ENCODE assay signal across 8 cellular contexts in genomic region chr7:38359081-38359601, GRCh38.
DNase-seq lines count a peak whose midpoint lies in the region; ATAC-seq and TF ChIP-seq lines count a peak whose summit lies in the region.
"Not testable (repeated sequence)": the region's sequence is repeated elsewhere in the genome, so short reads cannot be mapped to it uniquely, and the experiment has no call there.

No MANE protein-coding gene starts in this region.

- H3K27ac Mint-ChIP-seq in MCF 10A (ENCODE audit: low read depth, unreplicated experiment), result not testable (repeated sequence)

- intact Hi-C loops in MCF 10A (cut with micrococcal nuclease); left lung (cut with DNase I): not testable (repeated sequence)

- H3K36me3 Mint-ChIP-seq in MCF 10A (ENCODE audit: insufficient read depth, unreplicated experiment), result not testable (repeated sequence)

- peak overlapping the region; percentile 16 to 70 (median 61); a peak in 18 of 20 replicates for H3K4me3 ChIP-seq in BLaER1 treated with 17β-estradiol and CSF1 and Interleukin-3, amounts not matched to agents 10 nM and 100 nM
- peak overlapping the region in 1 of 2 donors; percentile 26 for H3K4me3 ChIP-seq in left lung

- not testable (repeated sequence) for H3K27me3 ChIP-seq in BLaER1 treated with 17β-estradiol and CSF1 and Interleukin-3, amounts not matched to agents 10 nM and 100 nM; left lung

- not testable (repeated sequence) for H3K4me1 Mint-ChIP-seq in MCF 10A (ENCODE audit: insufficient read depth, unreplicated experiment)

- POLR2A ChIA-PET in MCF 10A (lab: Yijun Ruan, JAX), result not testable (repeated sequence)

- not testable (repeated sequence) for BruUV-seq in MCF 10A (replicated peaks; lab: Mats Ljungman, UMichigan)

- H3K4me2 ChIP-seq in BLaER1 treated with 17β-estradiol and CSF1 and Interleukin-3, amounts not matched to agents 10 nM and 100 nM, result peak overlapping the region; percentile 67 to 92 (median 83)

- not testable (repeated sequence) for H3K9me3 ChIP-seq in BLaER1 treated with 17β-estradiol and CSF1 and Interleukin-3, amounts not matched to agents 10 nM and 100 nM (replicated peaks in 1 of 11); left lung

- H3K27me3 Mint-ChIP-seq in MCF 10A (ENCODE audit: insufficient read depth, unreplicated experiment), result not testable (repeated sequence)

- peak overlapping the region; percentile 20 to 95 (median 83); a peak in 21 of 22 replicates for H3K27ac ChIP-seq in BLaER1 treated with 17β-estradiol and CSF1 and Interleukin-3, amounts not matched to agents 10 nM and 100 nM
- H3K27ac ChIP-seq in left lung, result peak overlapping the region in 1 of 2 donors; percentile 73

- not testable (repeated sequence) for H4K20me1 ChIP-seq in BLaER1 treated with 17β-estradiol and CSF1 and Interleukin-3, amounts not matched to agents 10 nM and 100 nM

- DNase-seq in NCI-H1436 (lab: John Stamatoyannopoulos, UW) (peak; percentile 20), left lung (peak; percentile 65 to 93)
- DNase-seq in activated CD4-positive, alpha-beta T cell treated with anti-CD3 and anti-CD28 coated beads for 4 hours, result peak; percentile 73 to 74
- DNase-seq in MCF 10A (ENCODE audit: unreplicated experiment), result not testable (repeated sequence)
- DNase-seq in stimulated activated CD4-positive, alpha-beta T cell treated with anti-CD3 and anti-CD28 coated beads, Interleukin-4, amount 100 ng/mL, for 24 hours, result peak; percentile 85

- peaks cover 21 to 50% (median 39%) of the 10 kb centered on the region in 10 experiments for H3K4me1 ChIP-seq in BLaER1 treated with 17β-estradiol and CSF1 and Interleukin-3, amounts not matched to agents 10 nM and 100 nM
- peaks cover 0 to 42% of the 10 kb centered on the region in 2 donors for H3K4me1 ChIP-seq in left lung

- ATAC-seq in GM19035 (IDR thresholded peaks at IDR 0.05; ENCODE audit: unreplicated experiment) (peak; percentile 79), HG02970 (IDR thresholded peaks at IDR 0.05; ENCODE audit: low FRiP score, unreplicated experiment) (peak; percentile 49), left lung (peak; percentile 87)

- peak; percentile 20 for TF ChIP-seq CTCF in MCF 10A (IDR thresholded peaks at IDR 0.05; ENCODE audit: unreplicated experiment)
- TF ChIP-seq CTCF in left lung (IDR thresholded peaks at IDR 0.05), result peak; percentile 26 to 79

- CTCF ChIA-PET in MCF 10A (lab: Yijun Ruan, JAX), result interaction anchor here (0.6 to 1.8 kb wide), 11 partner anchors 8 to 66 kb away, joined by 3 to 8 read pairs (median 4); no protein-coding TSS in a partner anchor

- H3K4me3 Mint-ChIP-seq in MCF 10A (ENCODE audit: unreplicated experiment), result not testable (repeated sequence)

- H3K36me3 ChIP-seq in BLaER1 treated with 17β-estradiol and CSF1 and Interleukin-3, amounts not matched to agents 10 nM and 100 nM; left lung: not testable (repeated sequence)

- not testable (repeated sequence) for H3K9me3 Mint-ChIP-seq in MCF 10A (ENCODE audit: unreplicated experiment)

- H3K9ac ChIP-seq in BLaER1 treated with 17β-estradiol and CSF1 and Interleukin-3, amounts not matched to agents 10 nM and 100 nM, result peak overlapping the region; percentile 21 to 82 (median 75); a peak in 20 of 22 replicates
